1 cellular context compared by ENCODE assay signal in genomic region chrX:68693481-68694410, GRCh38.
TF ChIP-seq lines count a peak whose summit lies in the region.

No MANE protein-coding gene starts in this region.

TF ChIP-seq in GM23338, 12 proteins besides CTCF, POLR2A, EP300 and RAD21 (continued from another document):
- TF ChIP-seq ZNF462 (CRISPR knock-in tag; IDR thresholded peaks at IDR 0.05): no peak
- no peak for TF ChIP-seq ZNF114 (CRISPR knock-in tag; IDR thresholded peaks at IDR 0.05)
- TF ChIP-seq EZH2phosphoT487 (IDR thresholded peaks at IDR 0.05; ENCODE audit: unreplicated experiment): no peak
- TF ChIP-seq REST (IDR thresholded peaks at IDR 0.05; ENCODE audit: unreplicated experiment): no peak
- no peak for TF ChIP-seq STAT1 (IDR thresholded peaks at IDR 0.05; ENCODE audit: unreplicated experiment)
- TF ChIP-seq POLR2AphosphoS5 (IDR thresholded peaks at IDR 0.05; ENCODE audit: low read depth): peak; percentile 60
